In genomic region chr2:24339856-24340262, GRCh38 we compare ENCODE assay signal across 15 cellular contexts.
"Had no signal": no experiment of that assay in that cellular context is flagged by ENCODE, and none has a peak within 500 bp of the region (broad histone marks: within the 10 kb centered on the region; RNA-seq: fewer than 3 reads in every experiment).

No MANE protein-coding gene starts in this region.

- FAIRE-seq: endometrium had no signal

- H3K9me3 ChIP-seq: breast epithelium, esophagus muscularis mucosa, thoracic aorta, uterus had no signal

- H3K4me1 ChIP-seq: breast epithelium, uterus had no signal

- H3K27me3 ChIP-seq: breast epithelium, dorsolateral prefrontal cortex, esophagus muscularis mucosa, uterus had no signal

- H3K9me3 Mint-ChIP-seq: activated T-helper 2 cell treated with anti-CD3 and anti-CD28 coated beads, Interferon-gamma antibody, Interleukin-2, Interleukin-4, amounts not matched to agents 10 μg/mL and 5 μg/mL and 100 μg/mL, durations not matched to agents 14 hours and 24 hours and 36 hours; stimulated activated naive CD8-positive, alpha-beta T cell treated with anti-CD3 and anti-CD28 coated beads, Interleukin-15, amount 100 ng/mL, for 72 hours had no signal

- H3K4me3 ChIP-seq: breast epithelium, dorsolateral prefrontal cortex, esophagus muscularis mucosa, thoracic aorta, uterus had no signal

- H3K27ac Mint-ChIP-seq: activated T-helper 2 cell treated with anti-CD3 and anti-CD28 coated beads, Interferon-gamma antibody, Interleukin-2, Interleukin-4, amounts not matched to agents 10 μg/mL and 5 μg/mL and 100 μg/mL, durations not matched to agents 14 hours and 24 hours and 36 hours had no signal

- H3K36me3 ChIP-seq: breast epithelium, esophagus muscularis mucosa, thoracic aorta, uterus, WERI-Rb-1 had no signal

- H3K27ac ChIP-seq: breast epithelium, dorsolateral prefrontal cortex, esophagus muscularis mucosa, uterus, WERI-Rb-1 had no signal

- H3K4me3 Mint-ChIP-seq: nephron progenitor cell; stimulated activated naive CD8-positive, alpha-beta T cell treated with anti-CD3 and anti-CD28 coated beads, Interleukin-15, amount 100 ng/mL, for 72 hours had no signal

- H3K27me3 Mint-ChIP-seq: stimulated activated naive CD8-positive, alpha-beta T cell treated with anti-CD3 and anti-CD28 coated beads, Interleukin-15, amount 100 ng/mL, for 72 hours had no signal

- DNase-seq: activated CD4-positive, alpha-beta T cell treated with anti-CD3 and anti-CD28 coated beads for 48 hours; activated naive CD4-positive, alpha-beta T cell treated with anti-CD3 and anti-CD28 coated beads, Interleukin-2, amount 50 U/mL, for 16 hours; dorsolateral prefrontal cortex; glutamatergic neuron; nephron progenitor cell; stimulated activated CD4-positive, alpha-beta T cell treated with anti-CD3 and anti-CD28 coated beads, Interleukin-2, amount 100 ng/mL, for 48 hours; stimulated activated naive CD8-positive, alpha-beta T cell treated with anti-CD3 and anti-CD28 coated beads, Interleukin-15, amount 100 ng/mL, for 72 hours; T1000; uterus; WERI-Rb-1 had no signal

- ATAC-seq: stimulated activated naive CD8-positive, alpha-beta T cell treated with anti-CD3 and anti-CD28 coated beads, Interleukin-15, amount 100 ng/mL, for 72 hours had no signal
